In the genomic region with DNA sequence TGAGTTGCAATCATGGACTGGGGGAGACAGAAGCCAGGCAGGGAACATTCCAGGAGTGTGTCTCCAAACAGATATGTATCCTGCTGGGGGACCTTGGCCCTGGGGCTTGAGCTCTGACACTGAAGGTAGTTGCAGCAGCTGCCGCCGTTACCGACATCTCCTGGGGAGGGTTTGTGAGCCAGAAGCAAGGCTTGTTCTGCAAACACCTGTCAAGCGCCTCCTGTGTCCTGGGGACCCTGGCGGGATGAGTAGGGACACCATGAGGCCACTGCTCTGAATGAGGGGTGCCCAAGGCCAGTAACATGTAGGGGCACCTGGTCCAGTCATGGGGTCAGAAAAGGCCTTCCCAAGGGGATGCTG, we compare ENCODE assay signal across 11 cellular contexts. TPM values are rescaled to one million over a fixed set of nuclear protein-coding genes. Genes with fewer than 3 reads are reported as not detected.
"Had no signal": no experiment of that assay in that cellular context is flagged by ENCODE, and none has a peak within 500 bp of the region (broad histone marks: within the 10 kb centered on the region; RNA-seq: fewer than 3 reads in every experiment).

No MANE protein-coding gene starts in this region.

- H3K4me3 ChIP-seq: gastrocnemius medialis had no signal

- DNase-seq: effector memory CD4-positive, alpha-beta T cell; gastrocnemius medialis; immature natural killer cell; left colon; natural killer cell; small intestine; stimulated activated CD4-positive, alpha-beta T cell treated with anti-CD3 and anti-CD28 coated beads, Interleukin-2, amount 100 ng/mL, for 48 hours; stimulated activated naive CD4-positive, alpha-beta T cell treated with Interleukin-2 at 50 U/mL for 16 hours; trophoblast cell had no signal

- H3K4me1 ChIP-seq: gastrocnemius medialis had no signal

- H3K36me3 ChIP-seq: gastrocnemius medialis had no signal

- H3K4me1 Mint-ChIP-seq: central memory CD8-positive, alpha-beta T cell; immature natural killer cell; natural killer cell had no signal

- ATAC-seq: esophagus mucosa, gastrocnemius medialis, left colon, natural killer cell had no signal

- H3K36me3 Mint-ChIP-seq: natural killer cell had no signal

- H3K27ac Mint-ChIP-seq: immature natural killer cell, natural killer cell had no signal

- H3K27ac ChIP-seq: gastrocnemius medialis had no signal

- H3K4me3 Mint-ChIP-seq: central memory CD8-positive, alpha-beta T cell; immature natural killer cell; natural killer cell had no signal

RNA-seq across cellular contexts. Expression of gene ADRA2C, which starts 49.3 kb away (rescaled TPM):
- total RNA-seq: natural killer cell had no signal
- polyA plus RNA-seq: immature natural killer cell had no signal
